Comparison of ENCODE assay signal across 8 cellular contexts in the genomic region with DNA sequence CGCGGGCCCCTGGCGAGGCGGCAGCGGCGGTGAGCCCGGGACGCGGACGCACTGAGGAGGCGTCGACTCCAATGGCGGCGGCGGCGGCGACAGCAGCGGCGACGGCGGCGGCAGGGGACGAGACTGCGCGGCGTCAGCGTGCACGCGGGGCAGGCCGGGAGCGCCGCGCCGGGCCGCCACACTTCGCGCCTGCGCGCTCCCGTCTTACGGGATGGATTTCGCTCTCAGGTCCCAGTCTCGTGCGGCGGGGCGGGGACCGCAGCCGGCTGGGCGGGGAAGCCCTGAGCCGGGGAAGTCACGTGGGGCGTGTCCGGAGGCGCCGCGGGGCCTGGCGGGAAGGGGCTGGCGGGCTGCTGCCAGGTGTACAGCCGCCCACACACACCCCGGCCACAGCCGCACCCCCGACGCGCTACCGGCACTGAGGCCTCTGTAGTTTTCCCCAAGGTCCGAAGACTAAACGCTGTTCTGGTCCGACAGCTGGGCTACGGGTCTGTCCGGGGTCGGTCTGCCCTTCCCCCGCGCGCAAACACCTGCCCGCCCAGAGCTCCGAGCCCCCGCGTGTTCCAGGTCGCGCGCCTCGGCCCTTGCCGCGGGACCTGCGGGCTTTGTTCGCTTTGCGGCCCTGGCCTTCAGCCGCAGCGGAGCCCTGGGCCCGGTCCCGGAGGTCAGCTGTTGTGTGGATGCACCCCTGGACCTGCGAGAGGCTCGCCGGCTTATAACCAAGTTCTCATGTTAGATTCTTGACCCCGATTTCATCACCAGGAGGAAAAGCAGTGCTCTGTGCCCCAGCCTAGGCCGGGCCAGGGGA. TPM values are rescaled to one million over a fixed set of nuclear protein-coding genes. Genes with fewer than 3 reads are reported as not detected.
DNase-seq lines count a peak whose midpoint lies in the region; ATAC-seq, FAIRE-seq and TF ChIP-seq lines count a peak whose summit lies in the region.

TSS of gene YTHDF1 (minus strand) at position 91 of the 808 bp plus-strand sequence. CDS start 239 bp downstream, outside the sequence.

- H3K27me3 Mint-ChIP-seq in endothelial cell (ENCODE audit: unreplicated experiment): peaks cover 5% of the 10 kb centered on the region

- peaks cover 33% of the 10 kb centered on the region for H3K79me2 ChIP-seq in OCI-LY1 (ENCODE audit: insufficient read depth, low read length)

- ATAC-seq in GM21526 (IDR thresholded peaks at IDR 0.05; ENCODE audit: low FRiP score, unreplicated experiment): peak; percentile 78

- peaks cover 24% of the 10 kb centered on the region for H3K4me1 ChIP-seq in OCI-LY1 (ENCODE audit: insufficient read depth, low read length, severe bottlenecking)

- peaks cover 37% of the 10 kb centered on the region for H3K36me3 ChIP-seq in OCI-LY1 (ENCODE audit: insufficient read depth, low read length)

- TF ChIP-seq CTCF in D721Med (IDR thresholded peaks at IDR 0.05; ENCODE audit: insufficient read depth, missing control alignments) (no peak), OCI-LY1 (IDR thresholded peaks at IDR 0.05; ENCODE audit: low read length) (no peak), endothelial cell (IDR thresholded peaks at IDR 0.05; ENCODE audit: unreplicated experiment) (no peak)

- H3K9me3 ChIP-seq in OCI-LY1 (ENCODE audit: low read length): no peaks in the 10 kb centered on the region

- H3K27ac ChIP-seq in OCI-LY1 (ENCODE audit: low read depth, low read length, poor library complexity, severe bottlenecking): no peak within 1 kb of the TSS

- peak within 1 kb of the TSS; percentile 76 for H3K4me2 ChIP-seq in OCI-LY1 (ENCODE audit: low read length)

- no peaks in the 10 kb centered on the region for H4K20me1 ChIP-seq in OCI-LY1 (ENCODE audit: insufficient read depth, low read length)

- no peak for FAIRE-seq in D721Med (lab: Jason Lieb, UNC)

- peak within 1 kb of the TSS; percentile 99 for H3K4me3 Mint-ChIP-seq in endothelial cell (ENCODE audit: unreplicated experiment)

- no peaks in the 10 kb centered on the region for H3K9me3 Mint-ChIP-seq in endothelial cell (ENCODE audit: unreplicated experiment)

- H3K4me3 ChIP-seq in OCI-LY1 (ENCODE audit: low read depth, low read length, poor library complexity, severe bottlenecking): peak within 1 kb of the TSS; percentile 78

- peak within 1 kb of the TSS; percentile 98 for H3K27ac Mint-ChIP-seq in endothelial cell (ENCODE audit: unreplicated experiment)

- peaks cover 37% of the 10 kb centered on the region for H3K4me1 Mint-ChIP-seq in endothelial cell (ENCODE audit: unreplicated experiment)

- H3K36me3 Mint-ChIP-seq in endothelial cell (ENCODE audit: low read depth, unreplicated experiment): peaks cover 33% of the 10 kb centered on the region

- H3K9ac ChIP-seq in OCI-LY1 (ENCODE audit: low read length): peak within 1 kb of the TSS; percentile 97

- H3K27me3 ChIP-seq in OCI-LY1 (ENCODE audit: insufficient read depth, low read length): no peaks in the 10 kb centered on the region

- no peak within 1 kb of the TSS for H2AFZ ChIP-seq in OCI-LY1 (ENCODE audit: low read length)

- no peaks in the 10 kb centered on the region for H3K9me2 ChIP-seq in OCI-LY1 (ENCODE audit: low read depth, low read length)

- DNase-seq in D721Med (ENCODE audit: insufficient read length, low spot score): peak; percentile 97
- DNase-seq in HuH-7 (ENCODE audit: low spot score): peak; percentile 100
- DNase-seq in activated CD8-positive, alpha-beta memory T cell treated with anti-CD3 and anti-CD28 coated beads, Interleukin-2, amount 50 U/mL, for 4 hours: peak; percentile 95
- peak; percentile 93 for DNase-seq in endothelial cell (ENCODE audit: low spot score)
- peak; percentile 94 for DNase-seq in midbrain (lab: John Stamatoyannopoulos, UW)
- DNase-seq in stimulated activated CD8-positive, alpha-beta memory T cell treated with anti-CD3 and anti-CD28 coated beads, Interleukin-15, amount 100 ng/mL, for 48 hours (ENCODE audit: low read depth in 2 of 2): peak; percentile 96

- H3F3A ChIP-seq in OCI-LY1 (ENCODE audit: insufficient read depth, low read length): no peaks in the 10 kb centered on the region

RNA-seq across cellular contexts. Expression of gene YTHDF1, which starts in this region (rescaled TPM):
- total RNA-seq in endothelial cell (ENCODE audit: unreplicated experiment): 62.1 TPM
